Comparison of ENCODE assay signal across 27 cellular contexts in genomic region chr18:78221496-78221895, GRCh38.
"Had no signal": no experiment of that assay in that cellular context is flagged by ENCODE, and none has a peak within 500 bp of the region (broad histone marks: within the 10 kb centered on the region; RNA-seq: fewer than 3 reads in every experiment).

No MANE protein-coding gene starts in this region.

- FAIRE-seq: endometrium, frontal cortex, keratinocyte had no signal

- H3K4me3 Mint-ChIP-seq: effector memory CD8-positive, alpha-beta T cell; mesothelial cell of epicardium; naive B cell; natural killer cell treated with Interleukin-12 subunit alpha and Interleukin-12 subunit beta and Interleukin-15 and Interleukin-18, amount 100 ng/mL, for 72 hours; neural progenitor cell; stimulated activated naive CD8-positive, alpha-beta T cell treated with anti-CD3 and anti-CD28 coated beads, Interleukin-15, amount 100 ng/mL, for 72 hours had no signal

- H3K36me3 Mint-ChIP-seq: mesothelial cell of epicardium; natural killer cell treated with Interleukin-12 subunit alpha and Interleukin-12 subunit beta and Interleukin-15 and Interleukin-18, amount 100 ng/mL, for 72 hours had no signal

- H3K4me1 Mint-ChIP-seq: naive B cell; neural progenitor cell; stimulated activated naive CD8-positive, alpha-beta T cell treated with anti-CD3 and anti-CD28 coated beads, Interleukin-15, amount 100 ng/mL, for 72 hours had no signal

- H3K36me3 ChIP-seq: neural progenitor cell, prostate gland, right atrium auricular region, suprapubic skin, transverse colon, vagina had no signal

- H3K27me3 ChIP-seq: neural progenitor cell, right atrium auricular region, suprapubic skin, transverse colon, vagina had no signal

- DNase-seq: cortex of kidney; effector memory CD8-positive, alpha-beta T cell; erythroblast; hypothalamus; mesenchymal stem cell; mucosa of descending colon; naive B cell; nucleus accumbens; stimulated activated CD4-positive, alpha-beta T cell treated with anti-CD3 and anti-CD28 coated beads, Interleukin-12 subunit alpha, Interleukin-12 subunit beta, amount 100 ng/mL, for 4 hours; stimulated activated CD4-positive, alpha-beta T cell treated with anti-CD3 and anti-CD28 coated beads, Interleukin-1b, Interleukin-23, amount 100 ng/mL, for 48 hours; stimulated activated CD4-positive, alpha-beta T cell treated with anti-CD3 and anti-CD28 coated beads, Interleukin-4, amount 100 ng/mL, for 1 hour; stimulated activated CD8-positive, alpha-beta memory T cell treated with anti-CD3 and anti-CD28 coated beads, Interleukin-4, amount 100 ng/mL, for 48 hours; stimulated activated naive CD4-positive, alpha-beta T cell; stimulated activated naive CD8-positive, alpha-beta T cell treated with anti-CD3 and anti-CD28 coated beads, Interleukin-15, amount 100 ng/mL, for 72 hours; transverse colon had no signal

- H3K27me3 Mint-ChIP-seq: stimulated activated naive CD8-positive, alpha-beta T cell treated with anti-CD3 and anti-CD28 coated beads, Interleukin-15, amount 100 ng/mL, for 72 hours had no signal

- H3K9me3 Mint-ChIP-seq: mesothelial cell of epicardium had no signal

- ATAC-seq: effector memory CD8-positive, alpha-beta T cell; mucosa of descending colon; sciatic nerve; stimulated activated naive CD8-positive, alpha-beta T cell treated with anti-CD3 and anti-CD28 coated beads, Interleukin-15, amount 100 ng/mL, for 72 hours had no signal

- H3K4me3 ChIP-seq: mucosa of descending colon, neural progenitor cell, prostate gland, right atrium auricular region, smooth muscle cell, suprapubic skin, transverse colon, vagina had no signal

- H3K27ac Mint-ChIP-seq: effector memory CD8-positive, alpha-beta T cell; mesothelial cell of epicardium; natural killer cell treated with Interleukin-12 subunit alpha and Interleukin-12 subunit beta and Interleukin-15 and Interleukin-18, amount 100 ng/mL, for 72 hours; neural progenitor cell; stimulated activated naive CD8-positive, alpha-beta T cell treated with anti-CD3 and anti-CD28 coated beads, Interleukin-15, amount 100 ng/mL, for 72 hours had no signal
